In genomic region chr6:139028658-139029469, GRCh38 we compare ENCODE assay signal across 8 cellular contexts. TPM values are rescaled to one million over a fixed set of nuclear protein-coding genes. Genes with fewer than 3 reads are reported as not detected.
DNase-seq lines count a peak whose midpoint lies in the region; ATAC-seq, FAIRE-seq and TF ChIP-seq lines count a peak whose summit lies in the region.

ABRACL (plus strand) TSS chr6:139028745; CDS start chr6:139034161, 5,416 bp downstream.

- peak within 1 kb of the TSS; percentile 64 for H3K27ac ChIP-seq in GM23248
- H3K27ac ChIP-seq in SK-N-SH (ENCODE audit: low read depth in 2 of 2, low read length in 1 of 2): peak within 1 kb of the TSS; percentile 56 to 70
- peak within 1 kb of the TSS in 3 of 4 donors; percentile 51 to 77 (median 76) for H3K27ac ChIP-seq in pancreas
- H3K27ac ChIP-seq in tibial nerve: peak within 1 kb of the TSS in 3 of 4 donors; percentile 72 to 85 (median 73)

- H3K9me3 Mint-ChIP-seq in activated naive CD4-positive, alpha-beta T cell treated with anti-CD3 and anti-CD28 coated beads, Interleukin-2, amount 50 U/mL, for 24 hours: no peaks in the 10 kb centered on the region

- H3K4me3 ChIP-seq in GM23248: peak within 1 kb of the TSS; percentile 88
- H3K4me3 ChIP-seq in SK-N-SH (ENCODE audit: low read depth in 2 of 2, low read length in 1 of 2): peak within 1 kb of the TSS; percentile 88 to 94
- H3K4me3 ChIP-seq in pancreas: peak within 1 kb of the TSS; percentile 66 to 96 (median 82)
- H3K4me3 ChIP-seq in tibial nerve: peak within 1 kb of the TSS; percentile 47 to 84 (median 70)

- peaks cover 5% of the 10 kb centered on the region for H3K36me3 Mint-ChIP-seq in activated naive CD4-positive, alpha-beta T cell treated with anti-CD3 and anti-CD28 coated beads, Interleukin-2, amount 50 U/mL, for 24 hours

- H3K9ac ChIP-seq in GM23248: peak within 1 kb of the TSS; percentile 93
- H3K9ac ChIP-seq in SK-N-SH: peak within 1 kb of the TSS; percentile 83

- H3K9me2 ChIP-seq in GM23248 (ENCODE audit: insufficient read depth) (no peaks in the 10 kb centered on the region), SK-N-SH (no peaks in the 10 kb centered on the region)

- H3K4me1 Mint-ChIP-seq in activated naive CD4-positive, alpha-beta T cell treated with anti-CD3 and anti-CD28 coated beads, Interleukin-2, amount 50 U/mL, for 24 hours: peaks cover 25% of the 10 kb centered on the region

- peak in 1 of 2 donors; percentile 12 for TF ChIP-seq POLR2A in tibial nerve (IDR thresholded peaks at IDR 0.05)

- no peak for TF ChIP-seq CTCF in SK-N-SH (IDR thresholded peaks at IDR 0.05)
- no peak for TF ChIP-seq CTCF in pancreas (IDR thresholded peaks at IDR 0.05)
- TF ChIP-seq CTCF in tibial nerve (IDR thresholded peaks at IDR 0.05): no peak

- intact Hi-C loops in head of caudate nucleus (cut with DNase I): no loop called here
- intact Hi-C loops in pancreas (cut with DNase I): no loop called here

- CTCF ChIA-PET in SK-N-SH (lab: Yijun Ruan, JAX): interaction anchor here (1.3 to 1.8 kb wide), 2 partner anchors 9 to 40 kb away, joined by 3 to 6 read pairs; partner anchors contain the start of gene REPS1

- TF ChIP-seq RAD21 in SK-N-SH (IDR thresholded peaks at IDR 0.05; ENCODE audit: low read length): no peak

- 1% methylated on average over 65 to 74 of the region's 77 CpGs for WGBS in GM23248 (ENCODE audit: low coverage in 1 of 2, low lambda C conversion rate in 2 of 2, missing lambda C conversion rate in 2 of 2), 2 experiments
- WGBS in SK-N-SH (ENCODE audit: low lambda C conversion rate): 3% methylated on average over 10 of the region's 77 CpGs
- 0% methylated on average over 62 to 77 of the region's 77 CpGs for WGBS in pancreas, 2 donors
- 0% methylated on average over 36 to 54 of the region's 77 CpGs for WGBS in tibial nerve, 2 donors

- no peaks in the 10 kb centered on the region for H3K36me3 ChIP-seq in GM23248 (ENCODE audit: low read depth)
- no peaks in the 10 kb centered on the region for H3K36me3 ChIP-seq in SK-N-SH (replicated peaks in 1 of 2; ENCODE audit: control insufficient read depth in 1 of 2, insufficient read depth in 2 of 2, low read length in 1 of 2)
- no peaks in the 10 kb centered on the region for H3K36me3 ChIP-seq in pancreas
- no peaks in the 10 kb centered on the region for H3K36me3 ChIP-seq in tibial nerve

- peak within 1 kb of the TSS; percentile 92 for H3K4me3 Mint-ChIP-seq in activated naive CD4-positive, alpha-beta T cell treated with anti-CD3 and anti-CD28 coated beads, Interleukin-2, amount 50 U/mL, for 24 hours

- no peaks in the 10 kb centered on the region for H3K27me3 Mint-ChIP-seq in activated naive CD4-positive, alpha-beta T cell treated with anti-CD3 and anti-CD28 coated beads, Interleukin-2, amount 50 U/mL, for 24 hours

- H2AFZ ChIP-seq in GM23248: peak within 1 kb of the TSS; percentile 89
- peak within 1 kb of the TSS; percentile 93 for H2AFZ ChIP-seq in SK-N-SH (ENCODE audit: low read depth)

- POLR2A ChIA-PET in SK-N-SH (lab: Yijun Ruan, JAX): no interaction called here

- peaks cover 24% of the 10 kb centered on the region for H3K79me2 ChIP-seq in GM23248 (ENCODE audit: insufficient read depth)
- peaks cover 24% of the 10 kb centered on the region for H3K79me2 ChIP-seq in SK-N-SH (ENCODE audit: insufficient read depth)

- H4K20me1 ChIP-seq in GM23248 (ENCODE audit: insufficient read depth): no peaks in the 10 kb centered on the region
- H4K20me1 ChIP-seq in SK-N-SH (ENCODE audit: insufficient read depth): no peaks in the 10 kb centered on the region

- no peaks in the 10 kb centered on the region for H3K27me3 ChIP-seq in GM23248 (replicated peaks; ENCODE audit: insufficient read depth)
- H3K27me3 ChIP-seq in SK-N-SH (ENCODE audit: insufficient read depth): no peaks in the 10 kb centered on the region
- no peaks in the 10 kb centered on the region for H3K27me3 ChIP-seq in pancreas
- no peaks in the 10 kb centered on the region for H3K27me3 ChIP-seq in tibial nerve

- H3K4me1 ChIP-seq in GM23248 (ENCODE audit: insufficient read depth) (peaks cover 8% of the 10 kb centered on the region; the same call in 1 of the 2 replicates), SK-N-SH (ENCODE audit: control insufficient read depth in 1 of 2, insufficient read depth in 2 of 2, low read depth in 1 of 2, low read length in 1 of 2) (peaks cover 7 to 12% of the 10 kb centered on the region in 2 experiments; a peak in 3 of 4 replicates), pancreas (peaks cover 0 to 8% (median 0%) of the 10 kb centered on the region in 3 donors), tibial nerve (peaks cover 0 to 23% (median 12%) of the 10 kb centered on the region in 4 donors)

- peak within 1 kb of the TSS; percentile 100 for H3K27ac Mint-ChIP-seq in activated naive CD4-positive, alpha-beta T cell treated with anti-CD3 and anti-CD28 coated beads, Interleukin-2, amount 50 U/mL, for 24 hours

- H3K9me3 ChIP-seq in GM23248 (ENCODE audit: low read depth) (no peaks in the 10 kb centered on the region), SK-N-SH (no peaks in the 10 kb centered on the region), pancreas (no peaks in the 10 kb centered on the region), tibial nerve (no peaks in the 10 kb centered on the region)

- peak within 1 kb of the TSS; percentile 77 for H3K4me2 ChIP-seq in GM23248 (ENCODE audit: unreplicated experiment)
- peak within 1 kb of the TSS; percentile 86 for H3K4me2 ChIP-seq in SK-N-SH

- DNase-seq in EL (peak; percentile 77), GM23248 (peak; percentile 77), LHCN-M2 (ENCODE audit: low read depth) (peak; percentile 44), SK-N-SH (peak; percentile 85), head of caudate nucleus (peak in 41 of 42 donors; percentile 41 to 85 (median 63)), pancreas (peak; percentile 46 to 82 (median 56)), tibial nerve (ENCODE audit: low spot score in 2 of 2) (peak in 1 of 2 donors; percentile 25)

- no peak for FAIRE-seq in pancreas (lab: Jason Lieb, UNC)

- H3F3A ChIP-seq in GM23248 (ENCODE audit: insufficient read depth) (peaks cover 7% of the 10 kb centered on the region; the same call in 1 of the 2 replicates), SK-N-SH (replicated peaks; ENCODE audit: insufficient read depth) (no peaks in the 10 kb centered on the region)

- in situ Hi-C loops in GM23248 (cut with MboI): no loop called here

- peak; percentile 76 to 86 (median 79) for ATAC-seq in pancreas

- TF ChIP-seq EP300 in SK-N-SH (IDR thresholded peaks at IDR 0.05; ENCODE audit: borderline replicate concordance in 1 of 2, low read depth in 1 of 2, low read length in 1 of 2) (no peak), tibial nerve (IDR thresholded peaks at IDR 0.05) (peak in 1 of 2 donors; percentile 5)

TF ChIP-seq in SK-N-SH, 30 proteins besides CTCF, POLR2A, EP300 and RAD21:
- TF ChIP-seq ELF1 (IDR thresholded peaks at IDR 0.05) (peak; percentile 64), TAF1 (IDR thresholded peaks at IDR 0.05; ENCODE audit: borderline replicate concordance, low read depth, low read length) (peak; percentile 38; the same call in 1 of the 2 replicates), YY1 (IDR thresholded peaks at IDR 0.05; ENCODE audit: low read depth) (no peak), MXI1 (IDR thresholded peaks at IDR 0.05; ENCODE audit: low read depth, low read length) (peak; percentile 52; the same call in 1 of the 2 replicates), FOXJ3 (CRISPR knock-in tag; IDR thresholded peaks at IDR 0.05) (0 out of 2 replicates have a peak, but pooled peaks have one; percentile 33), NRF1 (IDR thresholded peaks at IDR 0.05; ENCODE audit: low read depth, low read length) (no peak), USF2 (IDR thresholded peaks at IDR 0.05; ENCODE audit: borderline replicate concordance, low read depth, low read length) (peak; percentile 39; the same call in 1 of the 2 replicates), GABPA (IDR thresholded peaks at IDR 0.05; ENCODE audit: low read depth) (no peak), USF1 (IDR thresholded peaks at IDR 0.05; ENCODE audit: borderline replicate concordance, low read depth) (peak; percentile 87)
TF ChIP-seq in SK-N-SH: peak in this region for 6.

RNA-seq across cellular contexts. Expression of gene ABRACL, which starts in this region (rescaled TPM):
- 12.9 and 17.1 TPM in 2 replicates for total RNA-seq in GM23248 (2014; rRNA removed; shearing (Covaris generic))
- polyA plus RNA-seq in GM23248 (2016; fragmentation: Nextera tagmentation; extraction: Ambion mirVana) (37.1 and 38.7 TPM in 2 replicates), SK-N-SH (2012; rRNA removed) (21.9 and 22.9 TPM in 2 replicates), pancreas (10 to 100 TPM; 10.3 to 14.0 TPM)
- total RNA-seq in LHCN-M2 (2014; rRNA removed) (34.8 and 51.5 TPM in 2 replicates), pancreas (10 to 100 TPM in 2 of 6 donors, 1 to 10 TPM in 4; 3.8 to 19.2 (median 6.1) TPM), tibial nerve (1 to 10 TPM; 2.2 to 4.6 (median 3.2) TPM)
- 62.4 TPM for polyA plus RNA-seq in LHCN-M2 (2012)
- 29.8 and 45.0 TPM in 2 replicates for polyA plus RNA-seq in SK-N-SH (2012; cell fraction: cytosol; rRNA removed)
- polyA plus RNA-seq in SK-N-SH (2012; cell fraction: nucleus; rRNA removed): 5.2 and 7.5 TPM in 2 replicates
